In the genomic region with DNA sequence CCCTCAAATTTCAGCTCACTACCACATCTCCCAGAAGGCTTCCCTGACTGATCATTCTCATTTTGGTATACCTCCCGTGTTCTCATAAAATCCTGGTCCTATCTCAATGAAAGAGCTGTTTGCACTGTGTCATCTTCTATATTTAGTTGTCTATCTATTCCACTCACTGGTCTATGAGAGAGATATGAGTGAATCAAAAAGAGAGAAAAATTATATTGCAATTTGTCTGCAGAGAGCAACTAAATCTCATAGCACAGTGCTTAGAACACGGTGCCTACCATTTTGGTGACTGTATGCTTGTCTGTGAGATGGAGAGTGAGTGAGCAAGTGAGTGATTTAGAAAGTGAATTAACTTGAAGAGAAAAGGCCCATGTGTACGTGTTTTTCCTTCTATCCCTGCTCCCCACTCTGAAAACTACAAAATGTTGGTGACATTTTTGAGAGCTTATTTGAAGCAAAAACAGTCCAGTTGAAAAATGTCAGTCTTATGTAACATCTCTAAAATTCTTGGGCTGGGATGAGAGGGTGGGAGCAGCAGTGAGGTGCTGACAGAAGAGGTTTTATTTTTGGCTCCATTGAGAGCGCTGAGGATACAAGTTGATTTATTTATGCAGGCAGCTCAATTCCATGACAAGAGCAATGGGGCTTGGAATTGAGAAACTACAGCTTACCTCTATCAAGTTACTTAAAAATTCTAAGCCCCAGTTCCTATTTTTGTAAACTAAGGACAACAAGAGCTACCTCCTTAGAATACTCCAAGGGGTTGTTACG, we compare ENCODE assay signal across 20 cellular contexts.
"Had no signal": no experiment of that assay in that cellular context is flagged by ENCODE, and none has a peak within 500 bp of the region (broad histone marks: within the 10 kb centered on the region; RNA-seq: fewer than 3 reads in every experiment).

No MANE protein-coding gene starts in this region.

- H3K9me3 ChIP-seq: sigmoid colon, thoracic aorta, upper lobe of right lung had no signal

- H3K27me3 ChIP-seq: dorsolateral prefrontal cortex, sigmoid colon, spleen, upper lobe of right lung had no signal

- H3K9ac ChIP-seq: parathyroid adenoma had no signal

- H2AFZ ChIP-seq: parathyroid adenoma had no signal

- H3K4me3 ChIP-seq: dorsolateral prefrontal cortex, sigmoid colon, spleen, thoracic aorta, upper lobe of right lung had no signal

- H3K27ac ChIP-seq: parathyroid adenoma, sigmoid colon, spleen, thoracic aorta, upper lobe of right lung, WERI-Rb-1 had no signal

- ATAC-seq: activated CD8-positive, alpha-beta T cell treated with anti-CD3 and anti-CD28 coated beads, Interleukin-2, amount 10 ng/mL, durations not matched to agents 7 days and 5 days; activated naive CD4-positive, alpha-beta T cell treated with anti-CD3 and anti-CD28 coated beads, Interleukin-2, amount 50 U/mL, for 72 hours; effector memory CD8-positive, alpha-beta T cell; esophagus mucosa; left lobe of liver; upper lobe of right lung had no signal

- H3K79me2 ChIP-seq: parathyroid adenoma had no signal

- H3K36me3 ChIP-seq: sigmoid colon, spleen, thoracic aorta, upper lobe of right lung, WERI-Rb-1 had no signal

- DNase-seq: activated CD4-positive, alpha-beta T cell treated with anti-CD3 and anti-CD28 coated beads for 1 hour; activated CD4-positive, alpha-beta T cell treated with anti-CD3 and anti-CD28 coated beads, Interleukin-2, amount 50 U/mL, for 1 hour; activated CD8-positive, alpha-beta T cell treated with anti-CD3 and anti-CD28 coated beads, Interleukin-2, amount 10 ng/mL, durations not matched to agents 7 days and 5 days; aorta; central memory CD4-positive, alpha-beta T cell; dorsolateral prefrontal cortex; effector memory CD8-positive, alpha-beta T cell; midbrain; sigmoid colon; spleen; stimulated activated CD4-positive, alpha-beta T cell treated with anti-CD3 and anti-CD28 coated beads, Interleukin-4, amount 100 ng/mL, for 1 hour; stimulated activated naive CD4-positive, alpha-beta T cell; T-helper 1 cell; upper lobe of right lung; WERI-Rb-1 had no signal

- H3K4me1 ChIP-seq: sigmoid colon, spleen, upper lobe of right lung had no signal
